ENCODE assay signal across 8 cellular contexts in genomic region chr5:172106511-172107356, GRCh38.
DNase-seq lines count a peak whose midpoint lies in the region; ATAC-seq and TF ChIP-seq lines count a peak whose summit lies in the region.

No MANE protein-coding gene starts in this region.

- peaks cover 53% of the 10 kb centered on the region for H3K4me1 ChIP-seq in skeletal muscle satellite cell (ENCODE audit: control insufficient read depth, insufficient read depth, low read length)

- H3K9me3 Mint-ChIP-seq in T-helper 2 cell treated with Interferon-gamma antibody and Interleukin-4, amounts not matched to agents 5 μg/mL and 100 μg/mL, for 36 hours, result no peaks in the 10 kb centered on the region

- no peaks in the 10 kb centered on the region for H3K27me3 Mint-ChIP-seq in T-helper 2 cell treated with Interferon-gamma antibody and Interleukin-4, amounts not matched to agents 5 μg/mL and 100 μg/mL, for 36 hours (ENCODE audit: low read depth)

- peak overlapping the region; percentile 42 for H3K4me3 Mint-ChIP-seq in T-helper 2 cell treated with Interferon-gamma antibody and Interleukin-4, amounts not matched to agents 5 μg/mL and 100 μg/mL, for 36 hours

- H3K36me3 ChIP-seq in skeletal muscle satellite cell (ENCODE audit: insufficient read depth, low read length), result peaks cover 12% of the 10 kb centered on the region

- peak overlapping the region; percentile 56 for H3K27ac Mint-ChIP-seq in T-helper 2 cell treated with Interferon-gamma antibody and Interleukin-4, amounts not matched to agents 5 μg/mL and 100 μg/mL, for 36 hours

- peak; percentile 44 for DNase-seq in Caki2 (ENCODE audit: low read depth)
- DNase-seq in KBM-7, result peak; percentile 67
- DNase-seq in T-helper 2 cell treated with Interferon-gamma antibody and Interleukin-4, amounts not matched to agents 5 μg/mL and 100 μg/mL, for 36 hours (ENCODE audit: low spot score), result peak; percentile 42
- peak; percentile 43 for DNase-seq in astrocyte of the spinal cord (ENCODE audit: low read depth, low spot score)

- peak overlapping the region; percentile 70 for H3K4me2 ChIP-seq in skeletal muscle satellite cell (ENCODE audit: low read length)

- peaks cover 68% of the 10 kb centered on the region for H3K36me3 Mint-ChIP-seq in T-helper 2 cell treated with Interferon-gamma antibody and Interleukin-4, amounts not matched to agents 5 μg/mL and 100 μg/mL, for 36 hours (ENCODE audit: low read depth)

- no peaks in the 10 kb centered on the region for H3K27me3 ChIP-seq in skeletal muscle satellite cell (ENCODE audit: control insufficient read depth, insufficient read depth, low read length)

- H3K9me3 ChIP-seq in iPS-18c (ENCODE audit: control insufficient read depth, insufficient read depth, low read length) (no peaks in the 10 kb centered on the region), skeletal muscle satellite cell (replicated peaks; ENCODE audit: low read length) (no peaks in the 10 kb centered on the region)

- in situ Hi-C loops in Caki2 (cut with HindIII; ENCODE audit: low pct_unique_long_range_greater_than_20kb, low sequenced_read_pairs) (no loop called here), KBM-7 (cut with MboI; ENCODE audit: low pct_unique_long_range_greater_than_20kb, low sequenced_read_pairs) (no loop called here), astrocyte of the spinal cord (cut with HindIII; ENCODE audit: low sequenced_read_pairs) (no loop called here)

- peak overlapping the region; percentile 46 for H3K9ac ChIP-seq in skeletal muscle satellite cell (ENCODE audit: low read depth, low read length)

- TF ChIP-seq CTCF in astrocyte of the spinal cord (IDR thresholded peaks at IDR 0.05; ENCODE audit: low read depth, low read length), result peak; percentile 95

- ATAC-seq in GM18867 (IDR thresholded peaks at IDR 0.05; ENCODE audit: unreplicated experiment) (no peak), GM18520 (IDR thresholded peaks at IDR 0.05; ENCODE audit: unreplicated experiment) (no peak)

- peak overlapping the region; percentile 7 for H3K4me3 ChIP-seq in astrocyte of the spinal cord (ENCODE audit: low read depth, low read length)
- peak overlapping the region; percentile 9 for H3K4me3 ChIP-seq in iPS-18c (ENCODE audit: insufficient read depth, low read depth, low read length)
- H3K4me3 ChIP-seq in skeletal muscle satellite cell (ENCODE audit: low read length), result peak overlapping the region; percentile 37

- peaks cover 46% of the 10 kb centered on the region for H3K4me1 Mint-ChIP-seq in T-helper 2 cell treated with Interferon-gamma antibody and Interleukin-4, amounts not matched to agents 5 μg/mL and 100 μg/mL, for 36 hours (ENCODE audit: low read depth)
